8 cellular contexts compared by ENCODE assay signal in the genomic region with DNA sequence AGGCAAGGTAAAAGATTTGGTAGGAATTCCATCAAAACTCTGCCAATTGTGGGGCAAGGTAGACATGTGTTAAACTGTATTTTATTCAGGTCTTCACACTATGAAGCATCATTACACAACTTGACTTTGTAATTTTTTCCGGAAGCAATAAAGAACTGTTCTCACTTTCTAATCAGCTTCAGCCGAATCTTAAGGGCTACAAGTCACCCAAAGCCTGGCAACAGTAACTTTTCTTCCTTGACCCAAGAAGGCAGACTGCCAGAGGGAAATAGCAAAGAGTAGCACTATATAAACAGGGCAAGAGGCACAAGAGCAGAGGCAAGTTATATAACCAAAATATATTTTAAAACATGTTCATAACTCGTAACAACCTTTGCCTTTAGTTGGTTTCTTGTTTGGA. TPM values are rescaled to one million over a fixed set of nuclear protein-coding genes. Genes with fewer than 3 reads are reported as not detected.
DNase-seq lines count a peak whose midpoint lies in the region; ATAC-seq, FAIRE-seq and TF ChIP-seq lines count a peak whose summit lies in the region.

No MANE protein-coding gene starts in this region.

- no peaks in the 10 kb centered on the region for H3K9me3 ChIP-seq in esophagus (ENCODE audit: control insufficient read depth in 2 of 2, insufficient read depth in 1 of 2, low read depth in 1 of 2, low read length in 1 of 2)

- H3K27ac Mint-ChIP-seq in neural crest cell (ENCODE audit: unreplicated experiment): no peak overlapping the region

- TF ChIP-seq CTCF in neural crest cell (conservative IDR thresholded peaks at IDR 0.05): no peak

- ATAC-seq in GM19328 (IDR thresholded peaks at IDR 0.05; ENCODE audit: unreplicated experiment) (no peak), HG02763 (IDR thresholded peaks at IDR 0.05; ENCODE audit: unreplicated experiment) (no peak)

- no peaks in the 10 kb centered on the region for H3K9me3 Mint-ChIP-seq in neural crest cell

- peak; percentile 36 for DNase-seq in GM19239 (ENCODE audit: insufficient read length, low spot score)
- peak; percentile 48 for DNase-seq in SKM-1 (lab: John Stamatoyannopoulos, UW; ENCODE audit: unreplicated experiment)
- DNase-seq in neural crest cell (ENCODE audit: low read depth, low spot score): no peak
- DNase-seq in GDM1 (lab: John Stamatoyannopoulos, UW): no peak

- H3K4me3 ChIP-seq in ACC112 (ENCODE audit: low read depth, low read length) (peak overlapping the region; percentile 96), esophagus (ENCODE audit: low read depth in 1 of 2, low read length in 2 of 2) (peak overlapping the region; percentile 24 to 96)

- no peaks in the 10 kb centered on the region for H3K27me3 Mint-ChIP-seq in neural crest cell (ENCODE audit: low read depth)

- H3K27me3 ChIP-seq in ACC112 (ENCODE audit: insufficient read depth, low read length): no peaks in the 10 kb centered on the region
- no peaks in the 10 kb centered on the region for H3K27me3 ChIP-seq in esophagus (ENCODE audit: control insufficient read depth in 1 of 2, insufficient read depth in 2 of 2, low read length in 2 of 2)

- H3K79me2 ChIP-seq in ACC112 (ENCODE audit: control insufficient read depth, insufficient read depth, low read length, unreplicated experiment): peaks cover 53% of the 10 kb centered on the region

- peak; percentile 89 for FAIRE-seq in GM19239 (lab: Jason Lieb, UNC)

- H3K27ac ChIP-seq in ACC112 (ENCODE audit: low read depth, low read length) (peak overlapping the region; percentile 83), esophagus (ENCODE audit: low read depth in 2 of 2, low read length in 1 of 2) (peak overlapping the region; percentile 24 to 80)

- 0 to 2% methylated on average over 3 of the region's 3 CpGs for WGBS in esophagus, 2 donors

- no peak overlapping the region for H2AFZ ChIP-seq in ACC112 (ENCODE audit: low read length, unreplicated experiment)

- H3K36me3 Mint-ChIP-seq in neural crest cell (ENCODE audit: low read depth): peaks cover 2% of the 10 kb centered on the region

- peaks cover 18% of the 10 kb centered on the region for H3K4me1 ChIP-seq in ACC112 (ENCODE audit: control insufficient read depth, insufficient read depth, low read length, unreplicated experiment)
- H3K4me1 ChIP-seq in esophagus (ENCODE audit: control insufficient read depth in 2 of 2, insufficient read depth in 2 of 2, low read length in 1 of 2): no peaks in the 10 kb centered on the region

- H3K36me3 ChIP-seq in ACC112 (ENCODE audit: insufficient read depth, low read length) (peaks cover 18% of the 10 kb centered on the region), esophagus (ENCODE audit: control insufficient read depth in 2 of 2, insufficient read depth in 2 of 2, low read length in 1 of 2) (no peaks in the 10 kb centered on the region)

- peak overlapping the region; percentile 97 for H3K4me3 Mint-ChIP-seq in neural crest cell

- H3K4me1 Mint-ChIP-seq in neural crest cell: peaks cover 29% of the 10 kb centered on the region

RNA-seq across cellular contexts. Expression of gene SLTM, which starts 1.5 kb away (rescaled TPM):
- polyA plus RNA-seq in esophagus: 10 to 100 TPM; 57.6 to 62.7 TPM
- total RNA-seq in neural crest cell: 105 and 122 TPM in 2 replicates

RNA-seq across cellular contexts. Expression of gene RNF111, which starts 55.5 kb away (rescaled TPM):
- 1 to 10 TPM; 7.6 to 9.7 TPM for polyA plus RNA-seq in esophagus
- 37.4 and 37.7 TPM in 2 replicates for total RNA-seq in neural crest cell

Comparison
In these comparisons a context has a peak if more than half of its experiments do, and no peak if none do; other contexts are left out.
1. DNase-seq: peak in GM19239 (single experiment) and SKM-1 (single experiment); none in neural crest cell (single experiment) and GDM1 (single experiment).